27 cellular contexts compared by ENCODE assay signal in the genomic region with DNA sequence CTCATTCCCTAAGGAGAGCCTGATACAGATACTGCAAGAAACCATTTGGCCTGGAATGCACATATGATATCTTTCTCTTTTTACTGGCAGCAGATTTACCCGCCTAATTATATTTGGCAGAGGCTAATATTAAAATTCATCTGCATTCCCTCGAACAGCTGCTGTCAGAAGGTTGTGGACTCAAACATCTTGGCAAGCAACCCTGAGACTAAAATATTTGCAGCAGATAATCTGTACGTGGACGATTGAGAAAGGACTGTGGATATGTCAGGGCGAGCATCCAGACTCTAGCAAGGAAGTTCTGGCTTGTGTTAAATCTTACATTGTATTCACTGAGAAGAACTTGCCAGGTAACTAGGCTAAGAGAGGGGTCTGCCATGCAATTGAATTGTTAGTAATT.
A peak's percentile ranks its signal among the peaks of the same experiment; 100 is the strongest.
DNase-seq lines count a peak whose midpoint lies in the region; ATAC-seq, FAIRE-seq and TF ChIP-seq lines count a peak whose summit lies in the region.
"Had no signal": no experiment of that assay in that cellular context is flagged by ENCODE, and none has a peak within 500 bp of the region (broad histone marks: within the 10 kb centered on the region; RNA-seq: fewer than 3 reads in every experiment).

No MANE protein-coding gene starts in this region.

- H3K27me3 Mint-ChIP-seq in brain = no peaks in the 10 kb centered on the region
- H3K27me3 Mint-ChIP-seq: activated naive CD8-positive, alpha-beta T cell treated with anti-CD3 and anti-CD28 coated beads for 36 hours; stimulated activated naive CD8-positive, alpha-beta T cell treated with anti-CD3 and anti-CD28 coated beads, Interleukin-15, amount 100 ng/mL, for 72 hours had no signal

- no peak for TF ChIP-seq POLR2A in sigmoid colon (IDR thresholded peaks at IDR 0.05)
- TF ChIP-seq POLR2A in spleen (IDR thresholded peaks at IDR 0.05) = no peak
- no peak for TF ChIP-seq POLR2A in GM12891 (IDR thresholded peaks at IDR 0.05; ENCODE audit: low read depth, low read length)

- no peaks in the 10 kb centered on the region for H3K79me2 ChIP-seq in SK-N-SH (ENCODE audit: insufficient read depth)

- no peaks in the 10 kb centered on the region for H3K9me2 ChIP-seq in SK-N-SH

- no peaks in the 10 kb centered on the region for H3K36me3 ChIP-seq in SK-N-SH (replicated peaks in 1 of 2; ENCODE audit: control insufficient read depth in 1 of 2, insufficient read depth in 2 of 2, low read length in 1 of 2)
- no peaks in the 10 kb centered on the region for H3K36me3 ChIP-seq in sigmoid colon
- H3K36me3 ChIP-seq in spleen = no peaks in the 10 kb centered on the region
- H3K36me3 ChIP-seq: heart right ventricle, SJSA1, thyroid gland had no signal

- intact Hi-C loops in left ventricle myocardium superior (cut with micrococcal nuclease) (no loop called here), sigmoid colon (cut with DNase I) (loop anchor here (2.0 to 5.0 kb wide), 3 partner anchors 13 to 67 kb away; partner anchors contain the start of gene NKD1), spleen (cut with DNase I; ENCODE audit: low total_unique reads) (no loop called here)

- ATAC-seq in SK-N-SH treated with all-trans-retinoic acid at 6 μM for 48 hours (peak; percentile 34), left ventricle myocardium superior (peak; percentile 72)
- ATAC-seq: activated CD8-positive, alpha-beta T cell treated with anti-CD3 and anti-CD28 coated beads, Interleukin-2, amount 10 ng/mL, durations not matched to agents 7 days and 5 days; CD8-positive, alpha-beta T cell; psoas muscle; stimulated activated naive CD8-positive, alpha-beta T cell treated with anti-CD3 and anti-CD28 coated beads, Interleukin-15, amount 100 ng/mL, for 72 hours had no signal

- H2AFZ ChIP-seq in SK-N-SH (ENCODE audit: low read depth) = no peak overlapping the region

- H3K27ac ChIP-seq in SK-N-SH (ENCODE audit: low read depth in 2 of 2, low read length in 1 of 2) = peak overlapping the region in 1 of 2 experiments; percentile 31; a peak in 2 of 4 replicates
- peak overlapping the region; percentile 81 to 94 (median 90) for H3K27ac ChIP-seq in sigmoid colon
- no peak overlapping the region for H3K27ac ChIP-seq in spleen
- H3K27ac ChIP-seq: dorsolateral prefrontal cortex, psoas muscle, SJSA1, thyroid gland had no signal

- peaks cover 0 to 22% of the 10 kb centered on the region in 2 experiments; a peak in 2 of 4 replicates for H3K4me1 ChIP-seq in SK-N-SH (ENCODE audit: control insufficient read depth in 1 of 2, insufficient read depth in 2 of 2, low read depth in 1 of 2, low read length in 1 of 2)
- H3K4me1 ChIP-seq in sigmoid colon = peaks cover 0 to 87% (median 84%) of the 10 kb centered on the region in 4 donors
- peaks cover 0 to 36% (median 11%) of the 10 kb centered on the region in 6 donors for H3K4me1 ChIP-seq in spleen
- H3K4me1 ChIP-seq: thyroid gland had no signal

- peaks cover 0 to 6% (median 4%) of the 10 kb centered on the region in 5 experiments for H3K9me3 Mint-ChIP-seq in brain
- H3K9me3 Mint-ChIP-seq: activated naive CD8-positive, alpha-beta T cell treated with anti-CD3 and anti-CD28 coated beads for 36 hours; CD8-positive, alpha-beta T cell; stimulated activated naive CD8-positive, alpha-beta T cell treated with anti-CD3 and anti-CD28 coated beads, Interleukin-15, amount 100 ng/mL, for 72 hours had no signal

- no peak overlapping the region for H3K4me3 Mint-ChIP-seq in brain
- H3K4me3 Mint-ChIP-seq: activated CD8-positive, alpha-beta T cell treated with anti-CD3 and anti-CD28 coated beads, Interleukin-2, amount 10 ng/mL, durations not matched to agents 7 days and 5 days; activated naive CD8-positive, alpha-beta T cell treated with anti-CD3 and anti-CD28 coated beads for 36 hours; CD8-positive, alpha-beta T cell; stimulated activated naive CD8-positive, alpha-beta T cell treated with anti-CD3 and anti-CD28 coated beads, Interleukin-15, amount 100 ng/mL, for 72 hours had no signal

- no peak for TF ChIP-seq RAD21 in SK-N-SH (IDR thresholded peaks at IDR 0.05; ENCODE audit: low read length)

- H3K4me2 ChIP-seq in SK-N-SH = no peak overlapping the region

- TF ChIP-seq CTCF in SK-N-SH (IDR thresholded peaks at IDR 0.05) = no peak
- TF ChIP-seq CTCF in brain (conservative IDR thresholded peaks at IDR 0.05) = no peak
- no peak for TF ChIP-seq CTCF in sigmoid colon (IDR thresholded peaks at IDR 0.05)
- no peak for TF ChIP-seq CTCF in spleen (IDR thresholded peaks at IDR 0.05 in 8 of 11, conservative IDR thresholded peaks at IDR 0.05 in 3 of 11)

- H3K9me3 ChIP-seq in SK-N-SH = no peaks in the 10 kb centered on the region
- H3K9me3 ChIP-seq in sigmoid colon = no peaks in the 10 kb centered on the region
- no peaks in the 10 kb centered on the region for H3K9me3 ChIP-seq in spleen
- H3K9me3 ChIP-seq: heart right ventricle, psoas muscle, SJSA1, thyroid gland had no signal

- 43% methylated on average over 5 of the region's 5 CpGs for WGBS in SK-N-SH (ENCODE audit: low lambda C conversion rate)
- 74 to 82% methylated on average over 5 of the region's 5 CpGs for WGBS in sigmoid colon, 2 donors
- WGBS in spleen, 5 donors = 72 to 90% (median 78%) methylated on average over 5 of the region's 5 CpGs

- H3K36me3 Mint-ChIP-seq in brain = peaks cover 7% of the 10 kb centered on the region
- H3K36me3 Mint-ChIP-seq: activated naive CD8-positive, alpha-beta T cell treated with anti-CD3 and anti-CD28 coated beads for 36 hours had no signal

- H3K4me1 Mint-ChIP-seq in brain = peaks cover 65% of the 10 kb centered on the region

- no peaks in the 10 kb centered on the region for H4K20me1 ChIP-seq in SK-N-SH (ENCODE audit: insufficient read depth)

- DNase-seq in SK-N-SH = no peak
- no peak for DNase-seq in left ventricle myocardium superior
- no peak for DNase-seq in sigmoid colon
- DNase-seq in spleen = no peak
- no peak for DNase-seq in GM12891 (ENCODE audit: insufficient read length, low spot score)
- no peak for DNase-seq in A172 (ENCODE audit: low spot score)
- DNase-seq: 8988T; activated CD8-positive, alpha-beta T cell treated with anti-CD3 and anti-CD28 coated beads, Interleukin-2, amount 10 ng/mL, durations not matched to agents 7 days and 5 days; activated effector memory CD4-positive, alpha-beta T cell treated with Interleukin-2 at 50 U/mL for 16 hours; activated naive CD8-positive, alpha-beta T cell treated with anti-CD3 and anti-CD28 coated beads for 36 hours; activated T-cell treated with anti-CD3 and anti-CD28 coated beads for 4 hours; CD8-positive, alpha-beta T cell; dorsolateral prefrontal cortex; H7; heart right ventricle; NCI-H1930; NCI-H2227 treated with DMSO at 0.1 percent for 48 hours; psoas muscle; small intestine; stimulated activated CD4-positive, alpha-beta T cell treated with anti-CD3 and anti-CD28 coated beads, Interleukin-1b, Interleukin-23, amount 100 ng/mL, for 48 hours; stimulated activated CD8-positive, alpha-beta memory T cell treated with anti-CD3 and anti-CD28 coated beads, Interleukin-4, amount 100 ng/mL, for 48 hours; stimulated activated naive CD8-positive, alpha-beta T cell treated with anti-CD3 and anti-CD28 coated beads, Interleukin-15, amount 100 ng/mL, for 72 hours; thyroid gland had no signal

- POLR2A ChIA-PET in SK-N-SH (lab: Yijun Ruan, JAX) = no interaction called here

- TF ChIP-seq EP300 in SK-N-SH (IDR thresholded peaks at IDR 0.05; ENCODE audit: borderline replicate concordance in 1 of 2, low read depth in 1 of 2, low read length in 1 of 2) (no peak), sigmoid colon (IDR thresholded peaks at IDR 0.05) (no peak)

- H3K27ac Mint-ChIP-seq in brain = peak overlapping the region in 3 of 5 experiments; percentile 16 to 70 (median 49)
- H3K27ac Mint-ChIP-seq: activated CD8-positive, alpha-beta T cell treated with anti-CD3 and anti-CD28 coated beads, Interleukin-2, amount 10 ng/mL, durations not matched to agents 7 days and 5 days; activated naive CD8-positive, alpha-beta T cell treated with anti-CD3 and anti-CD28 coated beads for 36 hours; CD8-positive, alpha-beta T cell; stimulated activated naive CD8-positive, alpha-beta T cell treated with anti-CD3 and anti-CD28 coated beads, Interleukin-15, amount 100 ng/mL, for 72 hours had no signal

- H3F3A ChIP-seq in SK-N-SH (replicated peaks; ENCODE audit: insufficient read depth) = no peaks in the 10 kb centered on the region

- H3K27me3 ChIP-seq in SK-N-SH (ENCODE audit: insufficient read depth) (no peaks in the 10 kb centered on the region), sigmoid colon (no peaks in the 10 kb centered on the region), spleen (replicated peaks in 1 of 7) (no peaks in the 10 kb centered on the region)
- H3K27me3 ChIP-seq: dorsolateral prefrontal cortex, heart right ventricle, SJSA1, thyroid gland had no signal

- CTCF ChIA-PET in SK-N-SH (lab: Yijun Ruan, JAX) = interaction anchor here (1.1 to 2.1 kb wide), 2 partner anchors 11 to 49 kb away, joined by 3 to 14 read pairs; no protein-coding TSS in a partner anchor

- H3K9ac ChIP-seq in SK-N-SH = no peak overlapping the region

- H3K4me3 ChIP-seq in SK-N-SH (ENCODE audit: low read depth in 2 of 2, low read length in 1 of 2) (no peak overlapping the region), sigmoid colon (no peak overlapping the region), spleen (no peak overlapping the region)
- H3K4me3 ChIP-seq: dorsolateral prefrontal cortex, heart right ventricle, psoas muscle, SJSA1, thyroid gland had no signal

- FAIRE-seq in GM12891 (lab: Jason Lieb, UNC) = no peak
- FAIRE-seq: GM19239, small intestine had no signal

TF ChIP-seq in SK-N-SH treated with all-trans-retinoic acid at 6 μM for 48 hours, 23 proteins besides CTCF, POLR2A, EP300 and RAD21 (continues in another document):
- TF ChIP-seq ISL1 (CRISPR knock-in tag; IDR thresholded peaks at IDR 0.05) = peak; percentile 48; the same call in 1 of the 2 replicates

TF ChIP-seq in SK-N-SH, 30 proteins besides CTCF, POLR2A, EP300 and RAD21 (continues in another document):
- TF ChIP-seq FOSL2 (IDR thresholded peaks at IDR 0.05; ENCODE audit: borderline replicate concordance, low read depth) (no peak), TAF1 (IDR thresholded peaks at IDR 0.05; ENCODE audit: borderline replicate concordance, low read depth, low read length) (no peak), FOXJ3 (CRISPR knock-in tag; IDR thresholded peaks at IDR 0.05) (no peak), RFX5 (IDR thresholded peaks at IDR 0.05; ENCODE audit: low read length) (no peak)

TF ChIP-seq in GM12891, 5 proteins besides CTCF, POLR2A, EP300 and RAD21:
- TF ChIP-seq POU2F2 (IDR thresholded peaks at IDR 0.05; ENCODE audit: low read depth, low read length) (no peak), TAF1 (IDR thresholded peaks at IDR 0.05; ENCODE audit: low read depth, low read length) (no peak), SPI1 (IDR thresholded peaks at IDR 0.05; ENCODE audit: low read depth, low read length) (no peak), POLR2AphosphoS5 (IDR thresholded peaks at IDR 0.05; ENCODE audit: low read depth, low read length) (no peak), PAX5 (IDR thresholded peaks at IDR 0.05; ENCODE audit: insufficient read depth, low read length, severe bottlenecking) (no peak)

Comparison
In these comparisons a context has a peak if more than half of its experiments do, and no peak if none do; other contexts are left out.
1. H3K27ac ChIP-seq: peak in sigmoid colon (4 of 4); none in spleen (0 of 8).